16 cellular contexts compared by ENCODE assay signal in the genomic region with DNA sequence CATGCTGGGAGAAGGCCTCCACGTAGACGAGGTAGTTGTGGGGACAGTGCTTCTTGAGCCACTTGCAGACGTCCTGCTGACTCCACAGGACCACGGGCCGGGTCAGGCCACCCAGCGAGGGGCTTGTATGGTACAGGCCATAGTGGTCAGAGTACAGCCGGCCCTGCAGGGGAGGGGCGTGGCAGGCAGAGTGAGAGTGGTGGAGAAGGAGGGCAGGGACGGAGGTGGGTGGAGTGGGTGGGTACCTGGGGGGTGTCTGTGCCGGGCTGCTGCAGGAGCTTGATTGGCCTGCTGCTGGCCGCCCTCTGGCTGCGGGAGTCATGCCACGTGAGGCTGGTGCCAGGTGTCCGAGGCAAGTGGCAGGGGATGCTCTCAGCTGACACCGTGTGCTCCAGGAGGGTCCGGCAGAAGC. TPM values are rescaled to one million over a fixed set of nuclear protein-coding genes. Genes with fewer than 3 reads are reported as not detected.
DNase-seq lines count a peak whose midpoint lies in the region; ATAC-seq and TF ChIP-seq lines count a peak whose summit lies in the region.
"Had no signal": no experiment of that assay in that cellular context is flagged by ENCODE, and none has a peak within 500 bp of the region (broad histone marks: within the 10 kb centered on the region; RNA-seq: fewer than 3 reads in every experiment).

No MANE protein-coding gene starts in this region.

- CTCF ChIA-PET in Caco-2 (lab: Charles Lee), result interaction anchor here (0.6 to 1.5 kb wide), 3 partner anchors 62 to 439 kb away, joined by 3 to 6 read pairs (median 4); a partner anchor contains a TSS

- no peak for TF ChIP-seq CTCF in Caco-2 (IDR thresholded peaks at IDR 0.05; ENCODE audit: insufficient read depth in 1 of 2, low read depth in 1 of 2, low read length in 1 of 2, severe bottlenecking in 1 of 2, unreplicated experiment in 1 of 2)

- peaks cover 45% of the 10 kb centered on the region for H3K4me1 Mint-ChIP-seq in T-helper 2 cell treated with Interferon-gamma antibody and Interleukin-4, amounts not matched to agents 5 μg/mL and 100 μg/mL, for 36 hours (ENCODE audit: low read depth)
- H3K4me1 Mint-ChIP-seq in Caco-2 (ENCODE audit: low read depth, unreplicated experiment), result peaks cover 27% of the 10 kb centered on the region
- H3K4me1 Mint-ChIP-seq in activated T-helper 1 cell treated with anti-CD3 and anti-CD28 coated beads, Interleukin-12 subunit alpha, Interleukin-12 subunit beta, Interleukin-2, Interleukin-4 antibody, amounts not matched to agents 30 ng/mL and 10 ng/mL and 1 ng/mL, durations not matched to agents 14 hours and 24 hours and 36 hours (ENCODE audit: low read depth), result peaks cover 63% of the 10 kb centered on the region
- peaks cover 40 to 71% (median 61%) of the 10 kb centered on the region in 4 donors for H3K4me1 Mint-ChIP-seq in naive thymus-derived CD8-positive, alpha-beta T cell

- BruUV-seq in Caco-2 (replicated peaks; lab: Mats Ljungman, UMichigan), result no TSS peak

- DNase-seq in T-helper 2 cell treated with Interferon-gamma antibody and Interleukin-4, amounts not matched to agents 5 μg/mL and 100 μg/mL, for 36 hours (ENCODE audit: low spot score), result no peak
- DNase-seq in T-helper 2 cell (no peak), Caco-2 (peak in 1 of 2 experiments; percentile 59), kidney tubule cell (ENCODE audit: low spot score) (no peak), DMS79 (lab: John Stamatoyannopoulos, UW) (no peak)
- no peak for DNase-seq in activated T-helper 1 cell treated with anti-CD3 and anti-CD28 coated beads, Interleukin-12 subunit alpha, Interleukin-12 subunit beta, Interleukin-2, Interleukin-4 antibody, amounts not matched to agents 30 ng/mL and 10 ng/mL and 1 ng/mL, durations not matched to agents 14 hours and 24 hours and 36 hours (ENCODE audit: low spot score)
- no peak for DNase-seq in naive thymus-derived CD8-positive, alpha-beta T cell
- no peak for DNase-seq in stimulated activated CD4-positive, alpha-beta T cell treated with anti-CD3 and anti-CD28 coated beads, Interleukin-4, amount 100 ng/mL, for 24 hours
- DNase-seq: anterior cingulate cortex, esophagus squamous epithelium, NCI-H146, NCI-H526 had no signal

- peak overlapping the region; percentile 88 for H3K27ac Mint-ChIP-seq in T-helper 2 cell treated with Interferon-gamma antibody and Interleukin-4, amounts not matched to agents 5 μg/mL and 100 μg/mL, for 36 hours
- no peak overlapping the region for H3K27ac Mint-ChIP-seq in Caco-2 (ENCODE audit: unreplicated experiment)
- peak overlapping the region; percentile 89 for H3K27ac Mint-ChIP-seq in activated T-helper 1 cell treated with anti-CD3 and anti-CD28 coated beads, Interleukin-12 subunit alpha, Interleukin-12 subunit beta, Interleukin-2, Interleukin-4 antibody, amounts not matched to agents 30 ng/mL and 10 ng/mL and 1 ng/mL, durations not matched to agents 14 hours and 24 hours and 36 hours
- peak overlapping the region in 8 of 10 donors; percentile 39 to 89 (median 70) for H3K27ac Mint-ChIP-seq in naive thymus-derived CD8-positive, alpha-beta T cell

- no peaks in the 10 kb centered on the region for H3K9me3 Mint-ChIP-seq in T-helper 2 cell treated with Interferon-gamma antibody and Interleukin-4, amounts not matched to agents 5 μg/mL and 100 μg/mL, for 36 hours
- no peaks in the 10 kb centered on the region for H3K9me3 Mint-ChIP-seq in Caco-2 (ENCODE audit: unreplicated experiment)
- no peaks in the 10 kb centered on the region for H3K9me3 Mint-ChIP-seq in activated T-helper 1 cell treated with anti-CD3 and anti-CD28 coated beads, Interleukin-12 subunit alpha, Interleukin-12 subunit beta, Interleukin-2, Interleukin-4 antibody, amounts not matched to agents 30 ng/mL and 10 ng/mL and 1 ng/mL, durations not matched to agents 14 hours and 24 hours and 36 hours
- H3K9me3 Mint-ChIP-seq in naive thymus-derived CD8-positive, alpha-beta T cell, result no peaks in the 10 kb centered on the region

- peaks cover 1% of the 10 kb centered on the region; the same call in 1 of the 2 replicates for H3K36me3 ChIP-seq in Caco-2 (ENCODE audit: control insufficient read depth, insufficient read depth, low read length)
- H3K36me3 ChIP-seq: neutrophil had no signal

- no peak overlapping the region for H3K4me3 ChIP-seq in Caco-2 (ENCODE audit: low read depth, low read length)
- H3K4me3 ChIP-seq: coronary artery, esophagus squamous epithelium, hepatocyte had no signal

- POLR2A ChIA-PET in Caco-2 (lab: Charles Lee), result no interaction called here
- POLR2A ChIA-PET in naive thymus-derived CD8-positive, alpha-beta T cell (lab: Charles Lee), result interaction anchor here (0.8 kb wide), 1 partner anchor 61 kb away, joined by 3 read pairs; no protein-coding TSS in a partner anchor

- ATAC-seq in naive thymus-derived CD8-positive, alpha-beta T cell, result no peak

- peaks cover 32% of the 10 kb centered on the region for H3K4me1 ChIP-seq in Caco-2

- H3K4me3 Mint-ChIP-seq in T-helper 2 cell treated with Interferon-gamma antibody and Interleukin-4, amounts not matched to agents 5 μg/mL and 100 μg/mL, for 36 hours, result peak overlapping the region; percentile 89
- peak overlapping the region; percentile 3 for H3K4me3 Mint-ChIP-seq in Caco-2 (ENCODE audit: unreplicated experiment)
- H3K4me3 Mint-ChIP-seq in activated T-helper 1 cell treated with anti-CD3 and anti-CD28 coated beads, Interleukin-12 subunit alpha, Interleukin-12 subunit beta, Interleukin-2, Interleukin-4 antibody, amounts not matched to agents 30 ng/mL and 10 ng/mL and 1 ng/mL, durations not matched to agents 14 hours and 24 hours and 36 hours, result peak overlapping the region; percentile 83
- peak overlapping the region in 8 of 10 donors; percentile 14 to 90 (median 54) for H3K4me3 Mint-ChIP-seq in naive thymus-derived CD8-positive, alpha-beta T cell

- intact Hi-C loops in Caco-2 (cut with micrococcal nuclease; ENCODE audit: unreplicated experiment), result loop anchor here (10.0 kb wide), 1 partner anchor 192 kb away; no protein-coding TSS in a partner anchor
- intact Hi-C loops in activated T-helper 1 cell treated with anti-CD3 and anti-CD28 coated beads, Interleukin-12 subunit alpha, Interleukin-12 subunit beta, Interleukin-2, Interleukin-4 antibody, amounts not matched to agents 30 ng/mL and 10 ng/mL and 1 ng/mL, durations not matched to agents 14 hours and 24 hours and 36 hours (cut with micrococcal nuclease), result loop anchor here (1.0 to 10.0 kb wide), 3 partner anchors 102 to 439 kb away; a partner anchor contains a TSS

- no peaks in the 10 kb centered on the region for H3K9me3 ChIP-seq in Caco-2
- H3K9me3 ChIP-seq: esophagus squamous epithelium, neutrophil had no signal

- H3K27me3 Mint-ChIP-seq in T-helper 2 cell treated with Interferon-gamma antibody and Interleukin-4, amounts not matched to agents 5 μg/mL and 100 μg/mL, for 36 hours (ENCODE audit: low read depth), result no peaks in the 10 kb centered on the region
- no peaks in the 10 kb centered on the region for H3K27me3 Mint-ChIP-seq in Caco-2 (ENCODE audit: insufficient read depth, unreplicated experiment)
- H3K27me3 Mint-ChIP-seq in activated T-helper 1 cell treated with anti-CD3 and anti-CD28 coated beads, Interleukin-12 subunit alpha, Interleukin-12 subunit beta, Interleukin-2, Interleukin-4 antibody, amounts not matched to agents 30 ng/mL and 10 ng/mL and 1 ng/mL, durations not matched to agents 14 hours and 24 hours and 36 hours (ENCODE audit: insufficient read depth), result no peaks in the 10 kb centered on the region
- H3K27me3 Mint-ChIP-seq in naive thymus-derived CD8-positive, alpha-beta T cell, result no peaks in the 10 kb centered on the region

- H3K36me3 Mint-ChIP-seq in T-helper 2 cell treated with Interferon-gamma antibody and Interleukin-4, amounts not matched to agents 5 μg/mL and 100 μg/mL, for 36 hours (ENCODE audit: low read depth), result peaks cover 24% of the 10 kb centered on the region
- peaks cover 37% of the 10 kb centered on the region for H3K36me3 Mint-ChIP-seq in Caco-2 (ENCODE audit: insufficient read depth, unreplicated experiment)
- peaks cover 26% of the 10 kb centered on the region for H3K36me3 Mint-ChIP-seq in activated T-helper 1 cell treated with anti-CD3 and anti-CD28 coated beads, Interleukin-12 subunit alpha, Interleukin-12 subunit beta, Interleukin-2, Interleukin-4 antibody, amounts not matched to agents 30 ng/mL and 10 ng/mL and 1 ng/mL, durations not matched to agents 14 hours and 24 hours and 36 hours (ENCODE audit: low read depth)
- peaks cover 0 to 29% (median 0%) of the 10 kb centered on the region in 3 donors for H3K36me3 Mint-ChIP-seq in naive thymus-derived CD8-positive, alpha-beta T cell

- no peaks in the 10 kb centered on the region for H3K27me3 ChIP-seq in Caco-2 (replicated peaks; ENCODE audit: control insufficient read depth, insufficient read depth, low read length)
- H3K27me3 ChIP-seq: esophagus squamous epithelium, hepatocyte had no signal

RNA-seq across cellular contexts. Expression of a gene that starts 2.5 kb away (rescaled TPM):
- total RNA-seq in Caco-2 (2022), result 13.4 and 13.6 TPM in 2 replicates
- total RNA-seq in activated T-helper 1 cell treated with anti-CD3 and anti-CD28 coated beads, Interleukin-12 subunit alpha, Interleukin-12 subunit beta, Interleukin-2, Interleukin-4 antibody, amounts not matched to agents 30 ng/mL and 10 ng/mL and 1 ng/mL, durations not matched to agents 14 hours and 24 hours and 36 hours, result 29.4 and 34.9 TPM in 2 replicates
- 1 to 10 TPM; 7.7 to 9.3 TPM for total RNA-seq in naive thymus-derived CD8-positive, alpha-beta T cell
- 10 to 100 TPM in 1 of 3 donors, 1 to 10 TPM in 2; 7.4 to 15.4 (median 8.9) TPM for polyA plus RNA-seq in naive thymus-derived CD8-positive, alpha-beta T cell
- total RNA-seq: H4 had no signal

RNA-seq across cellular contexts. Expression of a gene that starts 3.9 kb away (rescaled TPM):
- 176 and 181 TPM in 2 replicates for total RNA-seq in Caco-2 (2022)
- total RNA-seq in activated T-helper 1 cell treated with anti-CD3 and anti-CD28 coated beads, Interleukin-12 subunit alpha, Interleukin-12 subunit beta, Interleukin-2, Interleukin-4 antibody, amounts not matched to agents 30 ng/mL and 10 ng/mL and 1 ng/mL, durations not matched to agents 14 hours and 24 hours and 36 hours, result 82.3 and 83.6 TPM in 2 replicates
- 10 to 100 TPM; 91.1 to 93.3 TPM for total RNA-seq in naive thymus-derived CD8-positive, alpha-beta T cell
- polyA plus RNA-seq in naive thymus-derived CD8-positive, alpha-beta T cell, result 100 to 1,000 TPM in 1 of 3 donors, 10 to 100 TPM in 2; 67.2 to 110 (median 85.9) TPM

RNA-seq across cellular contexts. Expression of a gene that starts 7.3 kb away (rescaled TPM):
- total RNA-seq in Caco-2 (2022), result 40.0 and 47.9 TPM in 2 replicates
- 28.0 and 28.3 TPM in 2 replicates for total RNA-seq in activated T-helper 1 cell treated with anti-CD3 and anti-CD28 coated beads, Interleukin-12 subunit alpha, Interleukin-12 subunit beta, Interleukin-2, Interleukin-4 antibody, amounts not matched to agents 30 ng/mL and 10 ng/mL and 1 ng/mL, durations not matched to agents 14 hours and 24 hours and 36 hours
- total RNA-seq in naive thymus-derived CD8-positive, alpha-beta T cell, result 10 to 100 TPM; 17.7 to 19.4 TPM
- polyA plus RNA-seq in naive thymus-derived CD8-positive, alpha-beta T cell, result 1 to 10 TPM in 1 of 3 donors, under 1 TPM in 2; 0.57 to 1.5 (median 0.59) TPM

RNA-seq across cellular contexts. Expression of a gene that starts 20.8 kb away (rescaled TPM):
- total RNA-seq in Caco-2 (2022), result 101 and 113 TPM in 2 replicates
- total RNA-seq in activated T-helper 1 cell treated with anti-CD3 and anti-CD28 coated beads, Interleukin-12 subunit alpha, Interleukin-12 subunit beta, Interleukin-2, Interleukin-4 antibody, amounts not matched to agents 30 ng/mL and 10 ng/mL and 1 ng/mL, durations not matched to agents 14 hours and 24 hours and 36 hours, result 48.7 and 49.3 TPM in 2 replicates
- total RNA-seq in naive thymus-derived CD8-positive, alpha-beta T cell, result 10 to 100 TPM; 48.2 to 50.9 TPM
- 10 to 100 TPM; 19.8 to 28.3 (median 21.0) TPM for polyA plus RNA-seq in naive thymus-derived CD8-positive, alpha-beta T cell

RNA-seq across cellular contexts. Expression of a gene that starts 59.0 kb away (rescaled TPM):
- 3.2 and 3.3 TPM in 2 replicates for total RNA-seq in Caco-2 (2022)
- total RNA-seq in activated T-helper 1 cell treated with anti-CD3 and anti-CD28 coated beads, Interleukin-12 subunit alpha, Interleukin-12 subunit beta, Interleukin-2, Interleukin-4 antibody, amounts not matched to agents 30 ng/mL and 10 ng/mL and 1 ng/mL, durations not matched to agents 14 hours and 24 hours and 36 hours, result 5.4 and 6.1 TPM in 2 replicates
- total RNA-seq in naive thymus-derived CD8-positive, alpha-beta T cell, result 1 to 10 TPM; 5.6 to 5.8 TPM
- polyA plus RNA-seq in naive thymus-derived CD8-positive, alpha-beta T cell, result under 1 TPM in 1 of 3 donors, not detected in 2; 0.54 TPM

Comparison
In these comparisons a context has a peak if more than half of its experiments do, and no peak if none do; other contexts are left out.
1. H3K4me3 Mint-ChIP-seq: peak in every context shown above with its lines; median percentile 89 in T-helper 2 cell treated with Interferon-gamma antibody and Interleukin-4, amounts not matched to agents 5 μg/mL and 100 μg/mL, for 36 hours; 83 in activated T-helper 1 cell treated with anti-CD3 and anti-CD28 coated beads, Interleukin-12 subunit alpha, Interleukin-12 subunit beta, Interleukin-2, Interleukin-4 antibody, amounts not matched to agents 30 ng/mL and 10 ng/mL and 1 ng/mL, durations not matched to agents 14 hours and 24 hours and 36 hours; 54 in naive thymus-derived CD8-positive, alpha-beta T cell; 3 in Caco-2.